In the genomic region with DNA sequence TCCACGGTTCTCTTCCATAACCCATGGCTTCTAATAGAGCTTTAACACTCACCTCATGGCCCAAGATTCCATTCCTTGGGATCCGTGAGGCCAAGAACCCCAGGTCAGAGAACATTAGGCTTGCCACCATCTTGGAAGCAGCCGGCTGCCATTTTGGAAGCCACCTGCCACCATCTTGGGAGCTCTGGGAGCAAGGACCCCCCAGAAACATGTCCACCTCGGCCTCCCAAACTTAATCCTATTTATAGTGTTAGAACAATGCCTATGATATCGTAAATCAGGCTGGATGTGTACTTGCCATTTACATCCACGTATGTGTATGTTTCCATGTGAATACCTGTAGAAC, we compare ENCODE assay signal across 29 cellular contexts.
"Had no signal": no experiment of that assay in that cellular context is flagged by ENCODE, and none has a peak within 500 bp of the region (broad histone marks: within the 10 kb centered on the region; RNA-seq: fewer than 3 reads in every experiment).

No MANE protein-coding gene starts in this region.

- H3K36me3 Mint-ChIP-seq: natural killer cell; stimulated activated effector memory CD8-positive, alpha-beta T cell treated with anti-CD3 and anti-CD28 coated beads, Interleukin-12 subunit alpha, Interleukin-12 subunit beta, amount 100 ng/mL, for 72 hours had no signal

- H3K27ac ChIP-seq: neutrophil, ovary, parathyroid adenoma, psoas muscle, right lobe of liver, sigmoid colon, stomach, thoracic aorta, thyroid gland, tibial nerve, upper lobe of left lung, vagina had no signal

- H3K27me3 Mint-ChIP-seq: stimulated activated naive CD8-positive, alpha-beta T cell treated with anti-CD3 and anti-CD28 coated beads, Interleukin-15, Interleukin-2, amounts not matched to agents 100 ng/mL and 50 ng/mL, for 24 hours had no signal

- H3K79me2 ChIP-seq: parathyroid adenoma had no signal

- DNase-seq: naive thymus-derived CD4-positive, alpha-beta T cell; natural killer cell; occipital lobe; psoas muscle; right cardiac atrium; sigmoid colon; small intestine; stimulated activated CD4-positive, alpha-beta T cell treated with anti-CD3 and anti-CD28 coated beads, Interleukin-15, amount 100 ng/mL, for 24 hours; stimulated activated CD4-positive, alpha-beta T cell treated with anti-CD3 and anti-CD28 coated beads, Interleukin-2, amount 100 ng/mL, for 24 hours; stimulated activated CD4-positive, alpha-beta T cell treated with anti-CD3 and anti-CD28 coated beads, Interleukin-2, amount 100 ng/mL, for 48 hours; stimulated activated CD4-positive, alpha-beta T cell treated with anti-CD3 and anti-CD28 coated beads, Interleukin-4, amount 100 ng/mL, for 24 hours; stimulated activated naive B cell treated with anti-CD40 and anti-IgM and Interleukin-4, amounts not matched to agents 10 μg/mL and 1 μg/mL and 100 μg/mL, for 72 hours; stimulated activated naive CD4-positive, alpha-beta T cell treated with Interleukin-2 at 50 U/mL for 16 hours; stomach; thyroid gland; trophoblast cell had no signal

- H3K9me3 ChIP-seq: neutrophil, ovary, psoas muscle, right lobe of liver, sigmoid colon, stomach, thoracic aorta, thyroid gland, tibial nerve, upper lobe of left lung, vagina had no signal

- H3K36me3 ChIP-seq: neutrophil, ovary, right lobe of liver, sigmoid colon, stomach, thoracic aorta, thyroid gland, tibial nerve, upper lobe of left lung, vagina had no signal

- H2AFZ ChIP-seq: parathyroid adenoma had no signal

- H3K4me3 Mint-ChIP-seq: naive thymus-derived CD4-positive, alpha-beta T cell; natural killer cell; nephron; stimulated activated effector memory CD8-positive, alpha-beta T cell treated with anti-CD3 and anti-CD28 coated beads, Interleukin-12 subunit alpha, Interleukin-12 subunit beta, amount 100 ng/mL, for 72 hours; stimulated activated naive B cell treated with anti-CD40 and anti-IgM and Interleukin-4, amounts not matched to agents 10 μg/mL and 1 μg/mL and 100 μg/mL, for 72 hours; stimulated activated naive CD8-positive, alpha-beta T cell treated with anti-CD3 and anti-CD28 coated beads, Interleukin-15, Interleukin-2, amounts not matched to agents 100 ng/mL and 50 ng/mL, for 24 hours had no signal

- H3K9ac ChIP-seq: parathyroid adenoma had no signal

- FAIRE-seq: small intestine, urothelium cell line had no signal

- H3K27me3 ChIP-seq: neutrophil, ovary, right lobe of liver, sigmoid colon, stomach, thyroid gland, tibial nerve, upper lobe of left lung, vagina had no signal

- H3K27ac Mint-ChIP-seq: natural killer cell; nephron; progenitor cell of endocrine pancreas; stimulated activated effector memory CD8-positive, alpha-beta T cell treated with anti-CD3 and anti-CD28 coated beads, Interleukin-12 subunit alpha, Interleukin-12 subunit beta, amount 100 ng/mL, for 72 hours; stimulated activated naive B cell treated with anti-CD40 and anti-IgM and Interleukin-4, amounts not matched to agents 10 μg/mL and 1 μg/mL and 100 μg/mL, for 72 hours; stimulated activated naive CD8-positive, alpha-beta T cell treated with anti-CD3 and anti-CD28 coated beads, Interleukin-15, Interleukin-2, amounts not matched to agents 100 ng/mL and 50 ng/mL, for 24 hours had no signal

- H3K4me3 ChIP-seq: ovary, psoas muscle, right lobe of liver, sigmoid colon, stomach, thoracic aorta, thyroid gland, tibial nerve, upper lobe of left lung, vagina had no signal

- H3K4me1 ChIP-seq: parathyroid adenoma, right lobe of liver had no signal

- H3K9me3 Mint-ChIP-seq: natural killer cell; stimulated activated effector memory CD8-positive, alpha-beta T cell treated with anti-CD3 and anti-CD28 coated beads, Interleukin-12 subunit alpha, Interleukin-12 subunit beta, amount 100 ng/mL, for 72 hours; stimulated activated naive B cell treated with anti-CD40 and anti-IgM and Interleukin-4, amounts not matched to agents 10 μg/mL and 1 μg/mL and 100 μg/mL, for 72 hours had no signal

- ATAC-seq: naive thymus-derived CD4-positive, alpha-beta T cell; natural killer cell; psoas muscle; right cardiac atrium; right lobe of liver; stimulated activated effector memory CD8-positive, alpha-beta T cell treated with anti-CD3 and anti-CD28 coated beads, Interleukin-12 subunit alpha, Interleukin-12 subunit beta, amount 100 ng/mL, for 72 hours; stimulated activated naive B cell treated with anti-CD40 and anti-IgM and Interleukin-4, amounts not matched to agents 10 μg/mL and 1 μg/mL and 100 μg/mL, for 72 hours had no signal
